Comparison of ENCODE assay signal across 22 cellular contexts in the genomic region with DNA sequence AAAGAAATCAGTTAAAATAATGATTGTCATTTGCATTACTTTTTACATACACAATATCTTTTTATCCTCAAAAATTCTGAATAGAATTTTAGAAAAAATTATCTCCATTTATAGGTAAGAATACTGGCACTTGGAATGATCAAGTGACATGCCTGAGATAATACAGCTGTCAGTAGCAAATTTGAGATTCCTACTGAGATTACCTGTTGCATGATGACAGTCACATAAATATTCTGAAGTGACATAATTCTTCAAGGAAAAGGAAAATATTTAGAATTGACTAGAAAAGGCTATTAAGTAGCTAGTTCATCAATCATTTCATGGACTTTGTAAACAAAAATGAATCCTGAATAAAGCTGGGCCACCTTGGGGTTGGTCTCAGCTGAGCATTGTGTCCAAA.
"Had no signal": no experiment of that assay in that cellular context is flagged by ENCODE, and none has a peak within 500 bp of the region (broad histone marks: within the 10 kb centered on the region; RNA-seq: fewer than 3 reads in every experiment).

No MANE protein-coding gene starts in this region.

- DNase-seq: colonic mucosa; cortex of kidney; dermis blood vessel endothelial cell; dorsolateral prefrontal cortex; effector CD4-positive, alpha-beta T cell; effector CD8-positive, alpha-beta T cell; effector memory CD4-positive, alpha-beta T cell; effector memory CD8-positive, alpha-beta T cell; endodermal cell; erythroblast; esophagus squamous epithelium; foreskin fibroblast; foreskin keratinocyte; foreskin melanocyte; gastrocnemius medialis; glutamatergic neuron; heart left ventricle; heart right ventricle had no signal

- H3K4me3 ChIP-seq: colonic mucosa, coronary artery, dorsolateral prefrontal cortex, esophagus muscularis mucosa, esophagus squamous epithelium, gastrocnemius medialis, gastroesophageal sphincter, heart left ventricle, heart right ventricle had no signal

- H3K27ac ChIP-seq: colonic mucosa, coronary artery, dorsolateral prefrontal cortex, epithelial cell of prostate, esophagus muscularis mucosa, esophagus squamous epithelium, foreskin keratinocyte, gastrocnemius medialis, gastroesophageal sphincter, heart left ventricle, heart right ventricle had no signal

- H3K4me1 ChIP-seq: colonic mucosa, esophagus muscularis mucosa, gastrocnemius medialis, gastroesophageal sphincter had no signal

- H3K36me3 ChIP-seq: colonic mucosa, esophagus muscularis mucosa, esophagus squamous epithelium, gastrocnemius medialis, gastroesophageal sphincter, heart left ventricle, heart right ventricle had no signal

- H3K9me3 ChIP-seq: colonic mucosa, esophagus muscularis mucosa, esophagus squamous epithelium, gastrocnemius medialis, gastroesophageal sphincter, heart left ventricle, heart right ventricle had no signal

- H3K27me3 ChIP-seq: colonic mucosa, dorsolateral prefrontal cortex, esophagus muscularis mucosa, esophagus squamous epithelium, foreskin keratinocyte, gastrocnemius medialis, gastroesophageal sphincter, heart left ventricle, heart right ventricle had no signal
